Comparison of ENCODE assay signal across 13 cellular contexts in the genomic region with DNA sequence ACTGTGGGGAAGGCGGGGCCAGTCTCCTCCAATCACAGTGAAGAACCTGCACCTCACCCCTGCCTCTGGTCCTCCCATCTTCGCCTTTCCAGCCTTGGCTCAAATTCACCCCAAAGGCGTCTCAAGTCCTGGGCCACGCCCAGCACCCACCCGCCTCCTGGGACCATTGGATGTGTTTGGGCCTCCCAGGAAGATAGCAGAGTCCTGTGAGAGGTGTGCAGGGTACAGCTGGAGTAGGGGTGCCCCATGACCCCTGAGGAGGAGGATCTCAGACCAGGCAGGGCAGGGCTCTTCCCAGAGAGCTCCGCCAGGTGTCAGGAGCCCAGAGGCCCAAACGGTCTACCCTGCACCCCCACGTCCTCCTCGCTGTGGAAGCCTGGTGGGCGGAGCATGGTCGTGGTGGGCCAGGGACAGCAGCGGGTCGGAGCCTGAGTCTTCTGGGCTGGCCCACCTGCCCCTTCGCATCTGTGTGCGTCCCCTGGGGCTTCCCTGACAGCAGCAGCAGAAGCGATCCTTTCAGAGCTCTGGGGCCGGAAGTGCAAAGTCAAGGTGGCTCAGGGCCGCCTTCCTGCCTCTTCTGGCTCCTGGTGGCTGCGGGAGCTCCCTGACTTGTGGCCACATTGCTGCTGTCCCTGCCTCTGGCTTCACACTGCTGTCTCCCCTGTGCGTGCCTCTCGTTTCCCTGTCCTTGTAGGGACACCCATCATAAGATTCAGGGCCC. TPM values are rescaled to one million over a fixed set of nuclear protein-coding genes. Genes with fewer than 3 reads are reported as not detected.
DNase-seq lines count a peak whose midpoint lies in the region; ATAC-seq and TF ChIP-seq lines count a peak whose summit lies in the region.
"Had no signal": no experiment of that assay in that cellular context is flagged by ENCODE, and none has a peak within 500 bp of the region (broad histone marks: within the 10 kb centered on the region; RNA-seq: fewer than 3 reads in every experiment).

No MANE protein-coding gene starts in this region.

- WGBS in psoas muscle, 3 donors, result 76 to 85% (median 82%) methylated on average over 18 to 21 of the region's 21 CpGs

- H3K4me2 ChIP-seq in Karpas-422 (ENCODE audit: low read depth, low read length, poor library complexity, severe bottlenecking), result peak overlapping the region; percentile 23

- H3K27me3 ChIP-seq in Karpas-422 (ENCODE audit: low read length) (no peaks in the 10 kb centered on the region), psoas muscle (ENCODE audit: insufficient read depth in 3 of 3, low read length in 2 of 3) (peaks cover 0 to 2% (median 2%) of the 10 kb centered on the region in 3 donors)
- H3K27me3 ChIP-seq: vagina had no signal

- intact Hi-C loops in psoas muscle (cut with DNase I), result no loop called here

- H3K4me3 ChIP-seq in Karpas-422 (ENCODE audit: low read length), result no peak overlapping the region
- no peak overlapping the region for H3K4me3 ChIP-seq in psoas muscle
- H3K4me3 ChIP-seq: vagina had no signal

- H3K9me3 ChIP-seq in Karpas-422 (ENCODE audit: low read length) (no peaks in the 10 kb centered on the region), psoas muscle (no peaks in the 10 kb centered on the region)
- H3K9me3 ChIP-seq: vagina had no signal

- H3K36me3 ChIP-seq in Karpas-422 (ENCODE audit: insufficient read depth, low read length) (no peaks in the 10 kb centered on the region), psoas muscle (ENCODE audit: insufficient read depth in 1 of 2, low read depth in 1 of 2) (no peaks in the 10 kb centered on the region)
- H3K36me3 ChIP-seq: vagina had no signal

- peak; percentile 5 for DNase-seq in activated T-cell treated with anti-CD3 and anti-CD28 coated beads for 1 hour (ENCODE audit: low read depth)
- DNase-seq in activated T-cell treated with anti-CD3 and anti-CD28 coated beads for 4 hours, result no peak
- DNase-seq in Karpas-422, result peak; percentile 57
- peak; percentile 25 for DNase-seq in activated naive CD4-positive, alpha-beta T cell treated with anti-CD3 and anti-CD28 coated beads, Interleukin-2, amount 50 U/mL, for 16 hours
- peak; percentile 7 to 35 for DNase-seq in psoas muscle
- DNase-seq in NCI-H2227 (lab: John Stamatoyannopoulos, UW; ENCODE audit: unreplicated experiment), result no peak
- no peak for DNase-seq in SW480 (ENCODE audit: low spot score)
- DNase-seq: activated CD4-positive, CD25-positive, alpha-beta regulatory T cell; NCI-H524 treated with DMSO at 0.1 percent for 48 hours; SIG-M5; small intestine had no signal

- H2AFZ ChIP-seq in Karpas-422 (ENCODE audit: low read length), result no peak overlapping the region

- no peak overlapping the region for H3K27ac ChIP-seq in Karpas-422 (ENCODE audit: low read length)
- H3K27ac ChIP-seq in psoas muscle, result no peak overlapping the region
- H3K27ac ChIP-seq: vagina had no signal

- ATAC-seq in psoas muscle (no peak), HG03442 (IDR thresholded peaks at IDR 0.05; ENCODE audit: unreplicated experiment) (no peak)

- H3K4me1 ChIP-seq in Karpas-422 (ENCODE audit: low read length) (peaks cover 8% of the 10 kb centered on the region), psoas muscle (no peaks in the 10 kb centered on the region)

- no peak overlapping the region for H3K9ac ChIP-seq in Karpas-422 (ENCODE audit: low read length)

- no peaks in the 10 kb centered on the region for H3K79me2 ChIP-seq in Karpas-422 (ENCODE audit: low read length)

- H4K20me1 ChIP-seq in Karpas-422 (ENCODE audit: insufficient read depth, low read depth, low read length), result no peaks in the 10 kb centered on the region

- TF ChIP-seq CTCF in psoas muscle (IDR thresholded peaks at IDR 0.05), result no peak

- H3K9me2 ChIP-seq in Karpas-422 (replicated peaks; ENCODE audit: insufficient read depth, low read length), result no peaks in the 10 kb centered on the region

RNA-seq across cellular contexts. Expression of a gene that starts 34.9 kb away (rescaled TPM):
- not detected in 2 replicates for total RNA-seq in Karpas-422 (2014; rRNA removed; shearing (Covaris generic); ENCODE audit: low replicate concordance)
- 1 to 10 TPM in 1 of 4 donors, under 1 TPM in 3; 0.25 to 1.7 (median 0.47) TPM for total RNA-seq in psoas muscle
- polyA plus RNA-seq in psoas muscle, result under 1 TPM; 0.08 to 0.30 (median 0.23) TPM

Comparison
In these comparisons a context has a peak if more than half of its experiments do, and no peak if none do; other contexts are left out.
1. DNase-seq: peak in activated T-cell treated with anti-CD3 and anti-CD28 coated beads for 1 hour (single experiment), Karpas-422 (single experiment), activated naive CD4-positive, alpha-beta T cell treated with anti-CD3 and anti-CD28 coated beads, Interleukin-2, amount 50 U/mL, for 16 hours (single experiment) and psoas muscle (2 of 2); none in activated T-cell treated with anti-CD3 and anti-CD28 coated beads for 4 hours (single experiment), NCI-H2227 (single experiment) and SW480 (single experiment).